22 cellular contexts compared by ENCODE assay signal in genomic region chr10:124606822-124607221, GRCh38.
DNase-seq lines count a peak whose midpoint lies in the region; ATAC-seq and TF ChIP-seq lines count a peak whose summit lies in the region.
"Had no signal": no experiment of that assay in that cellular context is flagged by ENCODE, and none has a peak within 500 bp of the region (broad histone marks: within the 10 kb centered on the region; RNA-seq: fewer than 3 reads in every experiment).

No MANE protein-coding gene starts in this region.

- H2AFZ ChIP-seq in DND-41 (ENCODE audit: low read depth, low read length): no peak overlapping the region
- H2AFZ ChIP-seq: hepatocyte had no signal

- H3K9ac ChIP-seq in DND-41 (ENCODE audit: low read depth, low read length): no peak overlapping the region

- H3K79me2 ChIP-seq in DND-41 (ENCODE audit: insufficient read depth, low read length): peaks cover 8% of the 10 kb centered on the region; the same call in 1 of the 2 replicates
- H3K79me2 ChIP-seq: hepatocyte had no signal

- H3K4me2 ChIP-seq in DND-41 (ENCODE audit: insufficient read depth, low read length): no peak overlapping the region
- H3K4me2 ChIP-seq: hepatocyte had no signal

- H3K27me3 ChIP-seq in DND-41 (ENCODE audit: insufficient read depth, low read length, poor library complexity) (no peaks in the 10 kb centered on the region), left ventricle myocardium inferior (ENCODE audit: low read depth) (no peaks in the 10 kb centered on the region)
- H3K27me3 ChIP-seq: hepatocyte, ovary, right atrium auricular region had no signal

- H4K20me1 ChIP-seq in DND-41 (ENCODE audit: insufficient read depth, low read length): no peaks in the 10 kb centered on the region

- H3K9me3 Mint-ChIP-seq in brain (no peaks in the 10 kb centered on the region), neural crest cell (no peaks in the 10 kb centered on the region)

- ATAC-seq in DND-41 (ENCODE audit: insufficient read depth, low read depth): no peak; the same call in 2 of the 3 replicates
- ATAC-seq: foreskin keratinocyte, lower lobe of right lung had no signal

- H3K27me3 Mint-ChIP-seq in brain (no peaks in the 10 kb centered on the region), neural crest cell (ENCODE audit: low read depth) (no peaks in the 10 kb centered on the region)
- H3K27me3 Mint-ChIP-seq: CD4-positive, CD25-positive, alpha-beta regulatory T cell had no signal

- TF ChIP-seq CTCF in DND-41 (IDR thresholded peaks at IDR 0.05; ENCODE audit: borderline replicate concordance, extremely low read depth, low read length, poor library complexity, severe bottlenecking): no peak
- TF ChIP-seq CTCF in NB4 (IDR thresholded peaks at IDR 0.05; ENCODE audit: low read depth, low read length): no peak
- TF ChIP-seq CTCF in brain (conservative IDR thresholded peaks at IDR 0.05): no peak
- TF ChIP-seq CTCF in neural crest cell (conservative IDR thresholded peaks at IDR 0.05): no peak
- no peak for TF ChIP-seq CTCF in left ventricle myocardium inferior (IDR thresholded peaks at IDR 0.05; ENCODE audit: borderline replicate concordance)

- no peaks in the 10 kb centered on the region for H3K9me3 ChIP-seq in DND-41 (ENCODE audit: insufficient read depth, low read length, severe bottlenecking)
- H3K9me3 ChIP-seq in left ventricle myocardium inferior (replicated peaks): no peaks in the 10 kb centered on the region
- H3K9me3 ChIP-seq: lower lobe of right lung, ovary, right atrium auricular region had no signal

- DNase-seq in DND-41: no peak
- peak; percentile 66 for DNase-seq in NB4 (ENCODE audit: low read depth)
- DNase-seq in neural crest cell (ENCODE audit: low read depth, low spot score): no peak
- DNase-seq in NCI-H1105 (lab: John Stamatoyannopoulos, UW): no peak
- no peak for DNase-seq in islet precursor cell
- no peak for DNase-seq in left ventricle myocardium inferior
- DNase-seq in activated CD8-positive, alpha-beta memory T cell treated with anti-CD3 and anti-CD28 coated beads for 24 hours: no peak
- DNase-seq: activated gamma-delta T cell; CD4-positive, CD25-positive, alpha-beta regulatory T cell; DMS 273 treated with DMSO at 0.1 percent for 48 hours; foreskin keratinocyte; GDM1; lower lobe of right lung; NCI-H1105 treated with DMSO at 0.1 percent for 48 hours; NCI-H524 treated with DMSO at 0.1 percent for 48 hours; OCI-M1; ovary; SHP77 treated with DMSO at 0.1 percent for 48 hours; WERI-Rb-1 had no signal

- intact Hi-C loops in left ventricle myocardium inferior (cut with micrococcal nuclease): no loop called here

- H3K4me3 ChIP-seq in DND-41 (ENCODE audit: low read depth in 1 of 2, low read length in 2 of 2) (no peak overlapping the region), NB4 (ENCODE audit: low read depth, low read length) (no peak overlapping the region), left ventricle myocardium inferior (no peak overlapping the region)
- H3K4me3 ChIP-seq: hepatocyte, lower lobe of right lung, ovary, right atrium auricular region had no signal

- no peak overlapping the region for H3K4me3 Mint-ChIP-seq in brain
- H3K4me3 Mint-ChIP-seq in neural crest cell: peak overlapping the region; percentile 34

- H3K27ac Mint-ChIP-seq in brain (peak overlapping the region in 3 of 5 experiments; percentile 28 to 76 (median 53)), neural crest cell (ENCODE audit: unreplicated experiment) (peak overlapping the region; percentile 52)

- peaks cover 11% of the 10 kb centered on the region for H3K36me3 ChIP-seq in DND-41 (ENCODE audit: insufficient read depth, low read length)
- H3K36me3 ChIP-seq in left ventricle myocardium inferior: no peaks in the 10 kb centered on the region
- H3K36me3 ChIP-seq: lower lobe of right lung, ovary, right atrium auricular region, WERI-Rb-1 had no signal

- H3K4me1 ChIP-seq in DND-41 (ENCODE audit: insufficient read depth, low read length) (peaks cover 19% of the 10 kb centered on the region), left ventricle myocardium inferior (no peaks in the 10 kb centered on the region)
- H3K4me1 ChIP-seq: foreskin keratinocyte, right atrium auricular region had no signal

- H3K4me1 Mint-ChIP-seq in brain (peaks cover 16% of the 10 kb centered on the region), neural crest cell (peaks cover 20% of the 10 kb centered on the region)

- H3K36me3 Mint-ChIP-seq in brain (no peaks in the 10 kb centered on the region), neural crest cell (ENCODE audit: low read depth) (no peaks in the 10 kb centered on the region)
- H3K36me3 Mint-ChIP-seq: CD4-positive, CD25-positive, alpha-beta regulatory T cell had no signal

- TF ChIP-seq POLR2A in NB4 (IDR thresholded peaks at IDR 0.05; ENCODE audit: extremely low read depth, insufficient read length): no peak

- peak overlapping the region; percentile 2; the same call in 1 of the 2 replicates for H3K27ac ChIP-seq in DND-41 (ENCODE audit: low read length)
- no peak overlapping the region for H3K27ac ChIP-seq in left ventricle myocardium inferior (replicated peaks)
- H3K27ac ChIP-seq: foreskin keratinocyte, hepatocyte, lower lobe of right lung, ovary, right atrium auricular region, WERI-Rb-1 had no signal
